In genomic region chr20:35994994-35995453, GRCh38 we compare ENCODE assay signal across 8 cellular contexts. TPM values are rescaled to one million over a fixed set of nuclear protein-coding genes. Genes with fewer than 3 reads are reported as not detected.
DNase-seq lines count a peak whose midpoint lies in the region; ATAC-seq, FAIRE-seq and TF ChIP-seq lines count a peak whose summit lies in the region.

No MANE protein-coding gene starts in this region.

- H3K36me3 Mint-ChIP-seq in MCF 10A (ENCODE audit: insufficient read depth, unreplicated experiment), result no peaks in the 10 kb centered on the region
- no peaks in the 10 kb centered on the region for H3K36me3 Mint-ChIP-seq in immature natural killer cell

- no peak overlapping the region for H3K27ac Mint-ChIP-seq in MCF 10A (ENCODE audit: low read depth, unreplicated experiment)
- no peak overlapping the region for H3K27ac Mint-ChIP-seq in immature natural killer cell

- peak overlapping the region; percentile 33; the same call in 2 of the 3 replicates for H3K4me2 ChIP-seq in A549

- no peak for TF ChIP-seq EP300 in A549 (IDR thresholded peaks at IDR 0.05)

- H3K4me1 Mint-ChIP-seq in MCF 10A (ENCODE audit: insufficient read depth, unreplicated experiment) (peaks cover 7% of the 10 kb centered on the region), immature natural killer cell (peaks cover 4 to 8% of the 10 kb centered on the region in 2 donors)

- FAIRE-seq in A549 (lab: Jason Lieb, UNC), result peak; percentile 59

- DNase-seq in A549 (ENCODE audit: low read depth in 1 of 2, low spot score in 1 of 2) (peak; percentile 87 to 91), GOT3 (lab: John Stamatoyannopoulos, UW) (peak; percentile 30), NCI-H226 (peak; percentile 55), MCF 10A (ENCODE audit: unreplicated experiment) (peak; percentile 85), immature natural killer cell (peak; percentile 34 to 64 (median 53))
- peak; percentile 81 for DNase-seq in stimulated activated CD4-positive, alpha-beta T cell treated with anti-CD3 and anti-CD28 coated beads, Interleukin-12 subunit alpha, Interleukin-12 subunit beta, amount 100 ng/mL, for 4 hours

- no peak for TF ChIP-seq POLR2A in A549 (IDR thresholded peaks at IDR 0.05; ENCODE audit: low read length)

- CTCF ChIA-PET in A549 (lab: Yijun Ruan, JAX) (interaction anchor here (0.6 to 21.0 kb wide), 59 partner anchors 9 to 1825 kb away, joined by 3 to 516 read pairs (median 5); partner anchors contain the start of gene CNBD2), MCF 10A (lab: Yijun Ruan, JAX) (interaction anchor here (0.6 to 15.5 kb wide), 33 partner anchors 8 to 1921 kb away, joined by 3 to 705 read pairs (median 4); no protein-coding TSS in a partner anchor)

- no TSS peak for BruUV-seq in MCF 10A (replicated peaks; lab: Mats Ljungman, UMichigan)

- no peak overlapping the region for H3K4me3 Mint-ChIP-seq in MCF 10A (ENCODE audit: unreplicated experiment)
- H3K4me3 Mint-ChIP-seq in immature natural killer cell, result no peak overlapping the region

- H3K9me3 ChIP-seq in A549, result no peaks in the 10 kb centered on the region

- H3K9me3 Mint-ChIP-seq in MCF 10A (ENCODE audit: unreplicated experiment), result no peaks in the 10 kb centered on the region
- no peaks in the 10 kb centered on the region for H3K9me3 Mint-ChIP-seq in immature natural killer cell

- H3K4me3 ChIP-seq in A549 (no peak overlapping the region), WI38 (ENCODE audit: low read depth, low read length) (no peak overlapping the region)

- intact Hi-C loops in MCF 10A (cut with micrococcal nuclease), result loop anchor here (1.0 to 10.0 kb wide), 4 partner anchors 42 to 450 kb away; no protein-coding TSS in a partner anchor

- peak; percentile 93 for TF ChIP-seq CTCF in A549 (IDR thresholded peaks at IDR 0.05)
- peak; percentile 98 for TF ChIP-seq CTCF in WI38 (IDR thresholded peaks at IDR 0.05; ENCODE audit: low read depth, low read length)
- TF ChIP-seq CTCF in MCF 10A (IDR thresholded peaks at IDR 0.05; ENCODE audit: unreplicated experiment), result peak; percentile 86

- H3K27me3 Mint-ChIP-seq in MCF 10A (ENCODE audit: insufficient read depth, unreplicated experiment) (peaks cover under 1% of the 10 kb centered on the region), immature natural killer cell (ENCODE audit: low read depth in 3 of 3) (peaks cover 0 to 3% (median 1%) of the 10 kb centered on the region in 3 donors)

- 1% methylated on average over 6 of the region's 6 CpGs for WGBS in A549 (ENCODE audit: missing lambda C conversion rate)

- ATAC-seq in A549 (peak; percentile 94 to 97), HG03097 (IDR thresholded peaks at IDR 0.05; ENCODE audit: low FRiP score, unreplicated experiment) (no peak)

- peak; percentile 96 to 97 for TF ChIP-seq RAD21 in A549 (conservative IDR thresholded peaks at IDR 0.05 in 1 of 2, IDR thresholded peaks at IDR 0.05 in 1 of 2)

- H3K27ac ChIP-seq in A549, result peak overlapping the region; percentile 39 to 55; a peak in 1 of 6 replicates

- H3K4me1 ChIP-seq in A549, result peaks cover 23% of the 10 kb centered on the region

- POLR2A ChIA-PET in A549 (lab: Yijun Ruan, JAX), result interaction anchor here (0.6 to 1.0 kb wide), 4 partner anchors 50 to 144 kb away, joined by 3 to 9 read pairs (median 4); no protein-coding TSS in a partner anchor
- POLR2A ChIA-PET in MCF 10A (lab: Yijun Ruan, JAX), result interaction anchor here (0.6 to 6.3 kb wide), 10 partner anchors 33 to 779 kb away, joined by 3 to 92 read pairs (median 4); partner anchors contain the start of gene DSN1

TF ChIP-seq in A549, 52 proteins besides CTCF, POLR2A, EP300 and RAD21:
- no peak for TF ChIP-seq MAZ (IDR thresholded peaks at IDR 0.05; ENCODE audit: borderline replicate concordance, low read depth, low read length)
- TF ChIP-seq MAX (IDR thresholded peaks at IDR 0.05), result peak; percentile 29; the same call in 1 of the 2 replicates
- TF ChIP-seq JUN (IDR thresholded peaks at IDR 0.05), result no peak
- peak; percentile 57; the same call in 1 of the 2 replicates for TF ChIP-seq USF2 (IDR thresholded peaks at IDR 0.05)
- TF ChIP-seq SMC3 (IDR thresholded peaks at IDR 0.05), result peak; percentile 99

RNA-seq across cellular contexts. Expression of gene CNBD2, which starts 26.6 kb away (rescaled TPM):
- polyA plus RNA-seq in A549 (2011; rRNA removed) (4.3 and 5.1 TPM in 2 replicates), A549 (2017; fragmentation: RNase III; extraction: RNeasy Plus Mini Kit Qiagen cat#74134 plus additional on column Dnase treatment) (5.0 to 5.4 TPM (median 5.2 TPM) in 3 replicates), immature natural killer cell (10 to 100 TPM in 1 of 3 donors, 1 to 10 TPM in 2; 8.2 to 13.7 (median 8.4) TPM)
- 9.0 and 10.2 TPM in 2 replicates for polyA plus RNA-seq in A549 (2012; cell fraction: cytosol; rRNA removed)
- polyA plus RNA-seq in A549 (2012; cell fraction: nucleus; rRNA removed), result 6.5 and 9.3 TPM in 2 replicates
- 1.0 and 1.3 TPM in 2 replicates for polyA minus RNA-seq in A549 (2011; rRNA and poly(A)+ RNA removed)
- 2.2 and 3.4 TPM in 2 replicates for total RNA-seq in MCF 10A (2022)

RNA-seq across cellular contexts. Expression of gene SCAND1, which starts 40.7 kb away (rescaled TPM):
- polyA plus RNA-seq in A549 (2011; rRNA removed) (9.1 and 10.2 TPM in 2 replicates), A549 (2017; fragmentation: RNase III; extraction: RNeasy Plus Mini Kit Qiagen cat#74134 plus additional on column Dnase treatment) (59.2 to 72.2 TPM (median 68.0 TPM) in 3 replicates), immature natural killer cell (100 to 1,000 TPM; 177 to 270 (median 215) TPM)
- polyA plus RNA-seq in A549 (2012; cell fraction: cytosol; rRNA removed), result 74.5 and 112 TPM in 2 replicates
- polyA plus RNA-seq in A549 (2012; cell fraction: nucleus; rRNA removed), result 110 and 179 TPM in 2 replicates
- 4.0 and 4.7 TPM in 2 replicates for polyA minus RNA-seq in A549 (2011; rRNA and poly(A)+ RNA removed)
- total RNA-seq in MCF 10A (2022), result 54.6 and 63.4 TPM in 2 replicates

Comparison
In these comparisons a context has a peak if more than half of its experiments do, and no peak if none do; other contexts are left out.
1. DNase-seq: peak in every context shown above with its lines; median percentile 89 in A549; 85 in MCF 10A; 81 in stimulated activated CD4-positive, alpha-beta T cell treated with anti-CD3 and anti-CD28 coated beads, Interleukin-12 subunit alpha, Interleukin-12 subunit beta, amount 100 ng/mL, for 4 hours; 55 in NCI-H226; 53 in immature natural killer cell; 30 in GOT3.